In the genomic region with DNA sequence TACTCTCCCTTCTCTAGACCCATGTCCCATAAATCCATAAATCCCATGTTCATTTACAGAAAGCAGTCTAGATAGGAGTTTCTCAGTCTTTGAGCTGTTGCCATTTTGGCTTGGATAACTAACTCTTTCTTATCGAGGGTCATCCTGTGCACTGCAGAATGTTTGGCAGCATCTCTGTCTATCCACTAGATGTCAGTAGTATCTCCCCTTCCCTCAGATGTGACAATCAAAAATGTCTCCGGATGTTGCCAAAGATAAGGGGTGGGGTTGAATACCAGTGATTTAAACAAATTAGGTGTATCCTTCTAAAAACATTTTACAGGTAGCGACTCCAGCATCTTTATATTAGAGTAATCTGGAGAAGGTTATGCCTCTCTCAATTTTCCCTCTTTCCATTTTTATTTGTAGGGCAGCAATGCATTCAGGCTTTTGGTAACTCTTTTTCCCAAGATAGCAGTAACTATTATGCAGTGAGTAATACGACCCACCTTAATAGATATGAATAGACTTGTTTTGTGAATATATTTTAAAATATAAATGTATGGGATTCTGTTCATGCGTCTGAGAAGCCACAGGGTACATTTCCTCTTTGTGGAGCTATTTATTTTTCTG, we compare ENCODE assay signal across 8 cellular contexts.
DNase-seq lines count a peak whose midpoint lies in the region; TF ChIP-seq lines count a peak whose summit lies in the region.

No MANE protein-coding gene starts in this region.

- H3K4me1 ChIP-seq in HEK293 (ENCODE audit: control insufficient read depth, insufficient read depth, low read length) = no peaks in the 10 kb centered on the region

- DNase-seq in LoVo (ENCODE audit: low spot score) = peak; percentile 65
- peak; percentile 74 for DNase-seq in SHP77 treated with DMSO at 0.1 percent for 48 hours (lab: John Stamatoyannopoulos, UW)
- peak; percentile 27 for DNase-seq in hepatic stellate cell (ENCODE audit: low spot score)
- DNase-seq in central memory CD4-positive, alpha-beta T cell = no peak
- DNase-seq in NCI-H1436 treated with DMSO at 0.1 percent for 48 hours (lab: John Stamatoyannopoulos, UW) = no peak
- no peak for DNase-seq in GM19240 (ENCODE audit: insufficient read length, low spot score)

- POLR2A ChIA-PET in HEK293 (lab: Yijun Ruan, JAX) = no interaction called here

- H3K36me3 ChIP-seq in HEK293 (ENCODE audit: control insufficient read depth in 2 of 2, insufficient read depth in 1 of 2, low read length in 2 of 2) = no peaks in the 10 kb centered on the region

- H3K4me3 ChIP-seq in HEK293 (ENCODE audit: low read depth, low read length) = no peak overlapping the region

- H3K9me3 ChIP-seq in HEK293 (ENCODE audit: control insufficient read depth, insufficient read depth, low read depth, low read length) = no peaks in the 10 kb centered on the region

- H3K27ac ChIP-seq in HEK293 (ENCODE audit: extremely low read depth, low read depth, low read length) = no peak overlapping the region

- TF ChIP-seq CTCF in GM12873 (IDR thresholded peaks at IDR 0.05; ENCODE audit: insufficient read depth, low read depth, low read length, missing control alignments) = peak; percentile 71
- no peak for TF ChIP-seq CTCF in HEK293 (tag by site-specific recombination; IDR thresholded peaks at IDR 0.05)

- CTCF ChIA-PET in HEK293 (lab: Yijun Ruan, JAX) = interaction anchor here (0.6 to 2.6 kb wide), 8 partner anchors 10 to 1303 kb away, joined by 3 to 24 read pairs (median 4); no protein-coding TSS in a partner anchor

TF ChIP-seq in HEK293, 187 proteins besides CTCF, POLR2A, EP300 and RAD21:
- peak; percentile 64 for TF ChIP-seq ZNF654 (tag by site-specific recombination; IDR thresholded peaks at IDR 0.05; ENCODE audit: low read depth)
- TF ChIP-seq ZNF394 (tag by site-specific recombination; IDR thresholded peaks at IDR 0.05; ENCODE audit: borderline replicate concordance) = no peak

Comparison
In these comparisons a context has a peak if more than half of its experiments do, and no peak if none do; other contexts are left out.
1. DNase-seq: peak in LoVo (single experiment), SHP77 treated with DMSO at 0.1 percent for 48 hours (single experiment) and hepatic stellate cell (single experiment); none in central memory CD4-positive, alpha-beta T cell (single experiment), NCI-H1436 treated with DMSO at 0.1 percent for 48 hours (single experiment) and GM19240 (single experiment).